In genomic region chr17:32310927-32311568, GRCh38 we compare ENCODE assay signal across 11 cellular contexts. TPM values are rescaled to one million over a fixed set of nuclear protein-coding genes. Genes with fewer than 3 reads are reported as not detected.
DNase-seq lines count a peak whose midpoint lies in the region; TF ChIP-seq lines count a peak whose summit lies in the region.
"Had no signal": no experiment of that assay in that cellular context is flagged by ENCODE, and none has a peak within 500 bp of the region (broad histone marks: within the 10 kb centered on the region; RNA-seq: fewer than 3 reads in every experiment).

No MANE protein-coding gene starts in this region.

- TF ChIP-seq CTCF in suprapubic skin (IDR thresholded peaks at IDR 0.05): no peak

- peak overlapping the region; percentile 7 for H3K4me3 ChIP-seq in iPS-18a (ENCODE audit: low read length)
- peak overlapping the region; percentile 4 for H3K4me3 ChIP-seq in suprapubic skin
- H3K4me3 ChIP-seq: HAP-1 had no signal

- peaks cover 28% of the 10 kb centered on the region for H3K27me3 Mint-ChIP-seq in activated CD4-positive, alpha-beta T cell treated with anti-CD3 and anti-CD28 coated beads, Interleukin-2, amount 10 ng/mL, durations not matched to agents 24 days and 14 days

- no peak overlapping the region for H3K4me3 Mint-ChIP-seq in activated CD4-positive, alpha-beta T cell treated with anti-CD3 and anti-CD28 coated beads, Interleukin-2, amount 10 ng/mL, durations not matched to agents 24 days and 14 days
- H3K4me3 Mint-ChIP-seq: stimulated activated memory B cell treated with anti-CD40 and anti-IgM and Interleukin-4, amounts not matched to agents 10 μg/mL and 1 μg/mL and 100 μg/mL, for 72 hours had no signal

- H3K9me3 Mint-ChIP-seq in activated CD4-positive, alpha-beta T cell treated with anti-CD3 and anti-CD28 coated beads, Interleukin-2, amount 10 ng/mL, durations not matched to agents 24 days and 14 days: no peaks in the 10 kb centered on the region
- H3K9me3 Mint-ChIP-seq: stimulated activated memory B cell treated with anti-CD40 and anti-IgM and Interleukin-4, amounts not matched to agents 10 μg/mL and 1 μg/mL and 100 μg/mL, for 72 hours had no signal

- H3K27ac Mint-ChIP-seq in activated CD4-positive, alpha-beta T cell treated with anti-CD3 and anti-CD28 coated beads, Interleukin-2, amount 10 ng/mL, durations not matched to agents 24 days and 14 days: no peak overlapping the region
- H3K27ac Mint-ChIP-seq: stimulated activated memory B cell treated with anti-CD40 and anti-IgM and Interleukin-4, amounts not matched to agents 10 μg/mL and 1 μg/mL and 100 μg/mL, for 72 hours had no signal

- no peaks in the 10 kb centered on the region for H3K9me3 ChIP-seq in iPS-18a (ENCODE audit: control insufficient read depth, low read depth, low read length)
- no peaks in the 10 kb centered on the region for H3K9me3 ChIP-seq in suprapubic skin
- H3K9me3 ChIP-seq: HAP-1 had no signal

- H3K27me3 ChIP-seq in iPS-18a (ENCODE audit: control insufficient read depth, insufficient read depth, low read length) (no peaks in the 10 kb centered on the region), suprapubic skin (no peaks in the 10 kb centered on the region)

- TF ChIP-seq EP300 in suprapubic skin (IDR thresholded peaks at IDR 0.05): no peak

- TF ChIP-seq POLR2A in suprapubic skin (IDR thresholded peaks at IDR 0.05): no peak

- DNase-seq in NCI-H446 (lab: John Stamatoyannopoulos, UW) (peak; percentile 16 to 28), NCI-H446 treated with DMSO at 0.1 percent for 48 hours (lab: John Stamatoyannopoulos, UW) (no peak), SW480 (ENCODE audit: low spot score) (peak; percentile 16), suprapubic skin (ENCODE audit: low spot score in 2 of 2) (no peak), HUDEP-2 (lab: John Stamatoyannopoulos, UW; ENCODE audit: unreplicated experiment in 76 of 76) (no peak)
- DNase-seq in activated CD4-positive, alpha-beta T cell treated with anti-CD3 and anti-CD28 coated beads, Interleukin-2, amount 10 ng/mL, durations not matched to agents 24 days and 14 days: no peak
- DNase-seq in activated naive CD4-positive, alpha-beta T cell treated with anti-CD3 and anti-CD28 coated beads, Interleukin-2, amount 50 U/mL, for 16 hours: no peak
- DNase-seq: activated effector memory CD4-positive, alpha-beta T cell treated with Interleukin-2 at 50 U/mL for 16 hours had no signal

- no peaks in the 10 kb centered on the region for H3K36me3 Mint-ChIP-seq in activated CD4-positive, alpha-beta T cell treated with anti-CD3 and anti-CD28 coated beads, Interleukin-2, amount 10 ng/mL, durations not matched to agents 24 days and 14 days (ENCODE audit: low read depth)
- H3K36me3 Mint-ChIP-seq: stimulated activated memory B cell treated with anti-CD40 and anti-IgM and Interleukin-4, amounts not matched to agents 10 μg/mL and 1 μg/mL and 100 μg/mL, for 72 hours had no signal

- H3K36me3 ChIP-seq in iPS-18a (ENCODE audit: control insufficient read depth, low read depth, low read length) (no peaks in the 10 kb centered on the region), suprapubic skin (no peaks in the 10 kb centered on the region)
- H3K36me3 ChIP-seq: HAP-1 had no signal

- H3K27ac ChIP-seq in iPS-18a (ENCODE audit: low read length) (no peak overlapping the region), suprapubic skin (no peak overlapping the region)

- H3K4me1 Mint-ChIP-seq in activated CD4-positive, alpha-beta T cell treated with anti-CD3 and anti-CD28 coated beads, Interleukin-2, amount 10 ng/mL, durations not matched to agents 24 days and 14 days: no peaks in the 10 kb centered on the region
- H3K4me1 Mint-ChIP-seq: stimulated activated memory B cell treated with anti-CD40 and anti-IgM and Interleukin-4, amounts not matched to agents 10 μg/mL and 1 μg/mL and 100 μg/mL, for 72 hours had no signal

- intact Hi-C loops in activated CD4-positive, alpha-beta T cell treated with anti-CD3 and anti-CD28 coated beads, Interleukin-2, amount 10 ng/mL, durations not matched to agents 24 days and 14 days (cut with micrococcal nuclease): no loop called here

- WGBS in suprapubic skin: 19% methylated on average over 11 of the region's 11 CpGs

- H3K9ac ChIP-seq in iPS-18a (ENCODE audit: low read length): no peak overlapping the region

- H3K4me1 ChIP-seq in iPS-18a (ENCODE audit: control insufficient read depth, low read depth, low read length): peaks cover 22% of the 10 kb centered on the region
- no peaks in the 10 kb centered on the region for H3K4me1 ChIP-seq in suprapubic skin

RNA-seq across cellular contexts. Expression of gene C17orf75, which starts 30.9 kb away (rescaled TPM):
- 10 to 100 TPM in 1 of 4 donors, 1 to 10 TPM in 3; 4.1 to 12.4 (median 8.3) TPM for total RNA-seq in suprapubic skin
- total RNA-seq in activated CD4-positive, alpha-beta T cell treated with anti-CD3 and anti-CD28 coated beads, Interleukin-2, amount 10 ng/mL, durations not matched to agents 24 days and 14 days: 32.2 and 33.5 TPM in 2 replicates

RNA-seq across cellular contexts. Expression of gene ZNF207, which starts 38.9 kb away (rescaled TPM):
- 100 to 1,000 TPM; 124 to 316 (median 141) TPM for total RNA-seq in suprapubic skin
- total RNA-seq in activated CD4-positive, alpha-beta T cell treated with anti-CD3 and anti-CD28 coated beads, Interleukin-2, amount 10 ng/mL, durations not matched to agents 24 days and 14 days: 269 and 272 TPM in 2 replicates

RNA-seq across cellular contexts. Expression of gene RHBDL3, which starts 45.4 kb away (rescaled TPM):
- 1 to 10 TPM in 1 of 4 donors, under 1 TPM in 2, not detected in 1; 0.31 to 1.7 (median 0.34) TPM for total RNA-seq in suprapubic skin
- total RNA-seq in activated CD4-positive, alpha-beta T cell treated with anti-CD3 and anti-CD28 coated beads, Interleukin-2, amount 10 ng/mL, durations not matched to agents 24 days and 14 days: 0.12 and 0.31 TPM in 2 replicates

Comparison
In these comparisons a context has a peak if more than half of its experiments do, and no peak if none do; other contexts are left out.
1. DNase-seq: peak in NCI-H446 (2 of 2) and SW480 (single experiment); none in NCI-H446 treated with DMSO at 0.1 percent for 48 hours (single experiment), suprapubic skin (0 of 2), HUDEP-2 (0 of 76), activated CD4-positive, alpha-beta T cell treated with anti-CD3 and anti-CD28 coated beads, Interleukin-2, amount 10 ng/mL, durations not matched to agents 24 days and 14 days (single experiment) and activated naive CD4-positive, alpha-beta T cell treated with anti-CD3 and anti-CD28 coated beads, Interleukin-2, amount 50 U/mL, for 16 hours (single experiment).